ENCODE assay signal across 15 cellular contexts in the genomic region with DNA sequence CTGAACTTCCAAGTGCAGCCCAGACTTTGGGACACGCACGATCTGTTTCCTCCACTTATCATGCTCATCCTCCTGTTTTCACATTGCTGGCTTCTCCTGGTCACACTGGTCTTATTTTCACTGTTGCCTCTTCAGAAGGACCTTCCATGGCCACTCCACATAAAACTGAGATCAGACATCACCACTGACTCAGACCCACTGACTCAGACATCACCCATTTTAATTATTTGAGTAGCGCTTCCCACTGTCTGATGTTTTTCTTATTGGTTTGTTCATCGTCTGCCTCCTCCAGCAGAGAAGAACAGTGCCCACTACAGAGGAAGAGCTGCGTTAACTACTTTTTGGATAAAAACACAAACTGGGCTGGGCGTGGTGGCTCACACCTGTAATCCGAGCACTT.
DNase-seq lines count a peak whose midpoint lies in the region; ATAC-seq and TF ChIP-seq lines count a peak whose summit lies in the region.
"Had no signal": no experiment of that assay in that cellular context is flagged by ENCODE, and none has a peak within 500 bp of the region (broad histone marks: within the 10 kb centered on the region; RNA-seq: fewer than 3 reads in every experiment).

No MANE protein-coding gene starts in this region.

- peaks cover 29% of the 10 kb centered on the region for H3K4me1 ChIP-seq in GM23248 (ENCODE audit: insufficient read depth)
- peaks cover 4% of the 10 kb centered on the region in 2 experiments; a peak in 1 of 4 replicates for H3K4me1 ChIP-seq in SK-N-SH (ENCODE audit: control insufficient read depth in 1 of 2, insufficient read depth in 2 of 2, low read depth in 1 of 2, low read length in 1 of 2)
- no peaks in the 10 kb centered on the region for H3K4me1 ChIP-seq in uterus
- H3K4me1 ChIP-seq: esophagus muscularis mucosa, Peyer's patch, prostate gland had no signal

- H3K9me3 ChIP-seq in GM23248 (ENCODE audit: low read depth) (no peaks in the 10 kb centered on the region), SK-N-SH (no peaks in the 10 kb centered on the region), uterus (no peaks in the 10 kb centered on the region)
- H3K9me3 ChIP-seq: esophagus muscularis mucosa, Peyer's patch, prostate gland had no signal

- H3K9me2 ChIP-seq in GM23248 (ENCODE audit: insufficient read depth) (no peaks in the 10 kb centered on the region), SK-N-SH (no peaks in the 10 kb centered on the region)

- H3F3A ChIP-seq in GM23248 (ENCODE audit: insufficient read depth) = peaks cover 14% of the 10 kb centered on the region
- H3F3A ChIP-seq in SK-N-SH (replicated peaks; ENCODE audit: insufficient read depth) = peaks cover 8% of the 10 kb centered on the region

- TF ChIP-seq POLR2A in uterus (IDR thresholded peaks at IDR 0.05) = no peak

- H3K27me3 ChIP-seq in GM23248 (replicated peaks; ENCODE audit: insufficient read depth) = no peaks in the 10 kb centered on the region
- H3K27me3 ChIP-seq in SK-N-SH (ENCODE audit: insufficient read depth) = no peaks in the 10 kb centered on the region
- no peaks in the 10 kb centered on the region for H3K27me3 ChIP-seq in uterus
- H3K27me3 ChIP-seq: esophagus muscularis mucosa, Peyer's patch had no signal

- H3K4me2 ChIP-seq in GM23248 (ENCODE audit: unreplicated experiment) (peak overlapping the region; percentile 44), SK-N-SH (no peak overlapping the region)

- intact Hi-C loops in uterus (cut with DNase I; ENCODE audit: low total_unique reads) = no loop called here

- H3K9ac ChIP-seq in GM23248 (peak overlapping the region; percentile 44), SK-N-SH (no peak overlapping the region)

- ATAC-seq in GM18873 (IDR thresholded peaks at IDR 0.05; ENCODE audit: low FRiP score, unreplicated experiment) = no peak

- H3K27ac ChIP-seq in GM23248 = peak overlapping the region; percentile 66
- H3K27ac ChIP-seq in SK-N-SH (ENCODE audit: low read depth in 2 of 2, low read length in 1 of 2) = peak overlapping the region in 1 of 2 experiments; percentile 31; a peak in 1 of 4 replicates
- H3K27ac ChIP-seq in uterus = no peak overlapping the region
- H3K27ac ChIP-seq: esophagus muscularis mucosa, Peyer's patch, prostate gland had no signal

- H4K20me1 ChIP-seq in GM23248 (ENCODE audit: insufficient read depth) (no peaks in the 10 kb centered on the region), SK-N-SH (ENCODE audit: insufficient read depth) (no peaks in the 10 kb centered on the region)

- no peak for TF ChIP-seq EP300 in SK-N-SH (IDR thresholded peaks at IDR 0.05; ENCODE audit: borderline replicate concordance in 1 of 2, low read depth in 1 of 2, low read length in 1 of 2)

- no peaks in the 10 kb centered on the region for H3K36me3 ChIP-seq in GM23248 (ENCODE audit: low read depth)
- no peaks in the 10 kb centered on the region for H3K36me3 ChIP-seq in SK-N-SH (replicated peaks in 1 of 2; ENCODE audit: control insufficient read depth in 1 of 2, insufficient read depth in 2 of 2, low read length in 1 of 2)
- no peaks in the 10 kb centered on the region for H3K36me3 ChIP-seq in uterus
- H3K36me3 ChIP-seq: esophagus muscularis mucosa, Peyer's patch, prostate gland had no signal

- in situ Hi-C loops in GM23248 (cut with MboI) = no loop called here

- H3K4me3 ChIP-seq in GM23248 = 0 out of 2 replicates have a peak overlapping the region, but pooled peaks have one; percentile 10
- H3K4me3 ChIP-seq in SK-N-SH (ENCODE audit: low read depth in 2 of 2, low read length in 1 of 2) = no peak overlapping the region
- no peak overlapping the region for H3K4me3 ChIP-seq in fibroblast of mammary gland (ENCODE audit: control insufficient read depth, low read depth, low read length)
- H3K4me3 ChIP-seq in uterus = no peak overlapping the region
- H3K4me3 ChIP-seq: esophagus muscularis mucosa, Peyer's patch, prostate gland had no signal

- peak overlapping the region; percentile 53 for H2AFZ ChIP-seq in GM23248
- no peak overlapping the region for H2AFZ ChIP-seq in SK-N-SH (ENCODE audit: low read depth)

- TF ChIP-seq CTCF in SK-N-SH (IDR thresholded peaks at IDR 0.05) (peak; percentile 36), fibroblast of mammary gland (conservative IDR thresholded peaks at IDR 0.05; ENCODE audit: control insufficient read depth, insufficient read depth, low read depth, low read length) (no peak), uterus (IDR thresholded peaks at IDR 0.05) (no peak)

- peak; percentile 89 for DNase-seq in GM23248
- DNase-seq in SK-N-SH = no peak
- peak; percentile 78 for DNase-seq in fibroblast of mammary gland (ENCODE audit: low read depth)
- DNase-seq in uterus = no peak
- DNase-seq in OCI-M1 (lab: John Stamatoyannopoulos, UW) = no peak
- no peak for DNase-seq in NCI-H1694 (lab: John Stamatoyannopoulos, UW)
- DNase-seq: activated CD4-positive, alpha-beta T cell treated with anti-CD3 and anti-CD28 coated beads for 4 hours; MM.1S; naive B cell; NCI-H2081; Peyer's patch; T-helper 2 cell had no signal

- no peaks in the 10 kb centered on the region for H3K79me2 ChIP-seq in GM23248 (ENCODE audit: insufficient read depth)
- H3K79me2 ChIP-seq in SK-N-SH (ENCODE audit: insufficient read depth) = no peaks in the 10 kb centered on the region

- no peak for TF ChIP-seq RAD21 in SK-N-SH (IDR thresholded peaks at IDR 0.05; ENCODE audit: low read length)

- WGBS in GM23248 (ENCODE audit: low coverage in 1 of 2, low lambda C conversion rate in 2 of 2, missing lambda C conversion rate in 2 of 2), 2 experiments = 17 to 22% methylated on average over 7 of the region's 7 CpGs
- WGBS in SK-N-SH (ENCODE audit: low lambda C conversion rate) = 62% methylated on average over 7 of the region's 7 CpGs

- CTCF ChIA-PET in SK-N-SH (lab: Yijun Ruan, JAX) = interaction anchor here (0.7 to 1.3 kb wide), 2 partner anchors 13 to 42 kb away, joined by 3 to 4 read pairs; no protein-coding TSS in a partner anchor

- POLR2A ChIA-PET in SK-N-SH (lab: Yijun Ruan, JAX) = no interaction called here

TF ChIP-seq in SK-N-SH, 30 proteins besides CTCF, POLR2A, EP300 and RAD21:
- TF ChIP-seq, protein P1, sequence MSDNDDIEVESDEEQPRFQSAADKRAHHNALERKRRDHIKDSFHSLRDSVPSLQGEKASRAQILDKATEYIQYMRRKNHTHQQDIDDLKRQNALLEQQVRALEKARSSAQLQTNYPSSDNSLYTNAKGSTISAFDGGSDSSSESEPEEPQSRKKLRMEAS (IDR thresholded peaks at IDR 0.05; ENCODE audit: low read depth) = no peak
- TF ChIP-seq FOSL2 (IDR thresholded peaks at IDR 0.05; ENCODE audit: borderline replicate concordance, low read depth) = peak; percentile 51
- TF ChIP-seq, protein P2, sequence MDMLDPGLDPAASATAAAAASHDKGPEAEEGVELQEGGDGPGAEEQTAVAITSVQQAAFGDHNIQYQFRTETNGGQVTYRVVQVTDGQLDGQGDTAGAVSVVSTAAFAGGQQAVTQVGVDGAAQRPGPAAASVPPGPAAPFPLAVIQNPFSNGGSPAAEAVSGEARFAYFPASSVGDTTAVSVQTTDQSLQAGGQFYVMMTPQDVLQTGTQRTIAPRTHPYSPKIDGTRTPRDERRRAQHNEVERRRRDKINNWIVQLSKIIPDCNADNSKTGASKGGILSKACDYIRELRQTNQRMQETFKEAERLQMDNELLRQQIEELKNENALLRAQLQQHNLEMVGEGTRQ (IDR thresholded peaks at IDR 0.05; ENCODE audit: borderline replicate concordance, low read depth, low read length) = no peak

Comparison
In these comparisons a context has a peak if more than half of its experiments do, and no peak if none do; other contexts are left out.
1. DNase-seq: peak in GM23248 (single experiment) and fibroblast of mammary gland (single experiment); none in SK-N-SH (single experiment), uterus (0 of 2), OCI-M1 (single experiment) and NCI-H1694 (single experiment).